Comparison of ENCODE assay signal across 18 cellular contexts in genomic region chr5:112125910-112126309, GRCh38.
DNase-seq lines count a peak whose midpoint lies in the region; ATAC-seq lines count a peak whose summit lies in the region.
"Had no signal": no experiment of that assay in that cellular context is flagged by ENCODE, and none has a peak within 500 bp of the region (broad histone marks: within the 10 kb centered on the region; RNA-seq: fewer than 3 reads in every experiment).

No MANE protein-coding gene starts in this region.

- DNase-seq in GM04504 (ENCODE audit: low read depth) (peak; percentile 54), NCI-H82 (lab: John Stamatoyannopoulos, UW) (peak; percentile 86), fibroblast of peridontal ligament (ENCODE audit: extremely low read depth) (peak; percentile 75), MV-4-11 (lab: John Stamatoyannopoulos, UW) (no peak), DMS79 (lab: John Stamatoyannopoulos, UW) (no peak)
- DNase-seq: activated CD8-positive, alpha-beta memory T cell treated with anti-CD3 and anti-CD28 coated beads, Interleukin-2, amount 50 U/mL, for 4 hours; aorta; dermis blood vessel endothelial cell; heart right ventricle; NCI-H146; NCI-H774; posterior cingulate gyrus; stimulated activated CD4-positive, alpha-beta T cell treated with anti-CD3 and anti-CD28 coated beads, Interleukin-15, amount 100 ng/mL, for 24 hours; stimulated activated naive CD8-positive, alpha-beta T cell treated with anti-CD3 and anti-CD28 coated beads, Interleukin-15, Interleukin-2, amounts not matched to agents 100 U/mL and 50 U/mL, for 24 hours; T1000 had no signal

- no peak for ATAC-seq in GM18502 (IDR thresholded peaks at IDR 0.05; ENCODE audit: poor library complexity, unreplicated experiment)
- ATAC-seq in GM18909 (IDR thresholded peaks at IDR 0.05; ENCODE audit: poor library complexity, unreplicated experiment): no peak
- ATAC-seq: heart right ventricle; sciatic nerve; stimulated activated naive CD8-positive, alpha-beta T cell treated with anti-CD3 and anti-CD28 coated beads, Interleukin-15, Interleukin-2, amounts not matched to agents 100 U/mL and 50 U/mL, for 24 hours had no signal

Comparison
In these comparisons a context has a peak if more than half of its experiments do, and no peak if none do; other contexts are left out.
1. DNase-seq: peak in GM04504 (single experiment), NCI-H82 (single experiment) and fibroblast of peridontal ligament (single experiment); none in MV-4-11 (single experiment) and DMS79 (single experiment).